ENCODE assay signal across 23 cellular contexts in the genomic region with DNA sequence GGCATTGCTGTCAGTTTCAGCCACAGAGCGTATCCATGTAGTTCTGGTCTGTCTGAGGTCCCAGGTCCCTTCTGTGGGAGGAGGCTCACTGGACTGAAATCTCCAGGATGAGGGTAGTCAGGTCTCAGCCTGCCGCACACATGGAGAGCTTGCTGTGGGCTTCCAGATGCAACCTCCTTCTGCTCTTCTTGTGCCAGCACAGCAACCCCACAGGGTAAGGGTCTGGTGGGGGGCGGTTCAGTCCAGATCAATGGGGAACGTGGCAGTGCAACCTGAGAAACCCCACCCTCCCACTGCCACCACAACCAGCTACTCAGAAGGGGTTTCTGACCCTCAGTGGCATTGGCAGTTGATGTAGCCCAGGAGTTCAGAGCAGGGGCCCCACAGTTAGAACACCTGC.
"Had no signal": no experiment of that assay in that cellular context is flagged by ENCODE, and none has a peak within 500 bp of the region (broad histone marks: within the 10 kb centered on the region; RNA-seq: fewer than 3 reads in every experiment).

No MANE protein-coding gene starts in this region.

- H3K4me1 Mint-ChIP-seq: activated naive CD8-positive, alpha-beta T cell treated with anti-CD3 and anti-CD28 coated beads, Interleukin-2, amount 50 U/mL, for 24 hours; immature natural killer cell; stimulated activated memory B cell treated with anti-CD40 and anti-IgM and Interleukin-4, amounts not matched to agents 10 μg/mL and 1 μg/mL and 100 μg/mL, for 72 hours had no signal

- H3K4me1 ChIP-seq: right lobe of liver, stomach, vagina had no signal

- H3K27ac Mint-ChIP-seq: activated naive CD8-positive, alpha-beta T cell treated with anti-CD3 and anti-CD28 coated beads, Interleukin-2, amount 50 U/mL, for 24 hours; dendritic cell treated with granulocyte-macrophage colony-stimulating factor and Interleukin-4, amounts not matched to agents 40 ng/mL and 50 ng/mL, for 4 days; immature natural killer cell; nephron progenitor cell; stimulated activated memory B cell treated with anti-CD40 and anti-IgM and Interleukin-4, amounts not matched to agents 10 μg/mL and 1 μg/mL and 100 μg/mL, for 72 hours had no signal

- H3K36me3 ChIP-seq: transverse colon, WERI-Rb-1 had no signal

- H3K27ac ChIP-seq: right lobe of liver, stomach, transverse colon, vagina, WERI-Rb-1 had no signal

- H3K4me3 Mint-ChIP-seq: activated naive CD8-positive, alpha-beta T cell treated with anti-CD3 and anti-CD28 coated beads, Interleukin-2, amount 50 U/mL, for 24 hours; dendritic cell treated with granulocyte-macrophage colony-stimulating factor and Interleukin-4, amounts not matched to agents 40 ng/mL and 50 ng/mL, for 4 days; immature natural killer cell; nephron progenitor cell; stimulated activated memory B cell treated with anti-CD40 and anti-IgM and Interleukin-4, amounts not matched to agents 10 μg/mL and 1 μg/mL and 100 μg/mL, for 72 hours had no signal

- H3K9me3 Mint-ChIP-seq: activated naive CD8-positive, alpha-beta T cell treated with anti-CD3 and anti-CD28 coated beads, Interleukin-2, amount 50 U/mL, for 24 hours; dendritic cell treated with granulocyte-macrophage colony-stimulating factor and Interleukin-4, amounts not matched to agents 40 ng/mL and 50 ng/mL, for 4 days; immature natural killer cell; nephron progenitor cell; stimulated activated memory B cell treated with anti-CD40 and anti-IgM and Interleukin-4, amounts not matched to agents 10 μg/mL and 1 μg/mL and 100 μg/mL, for 72 hours had no signal

- H3K4me3 ChIP-seq: right lobe of liver, stomach, transverse colon, vagina had no signal

- H3K36me3 Mint-ChIP-seq: immature natural killer cell; stimulated activated memory B cell treated with anti-CD40 and anti-IgM and Interleukin-4, amounts not matched to agents 10 μg/mL and 1 μg/mL and 100 μg/mL, for 72 hours had no signal

- H3K27me3 Mint-ChIP-seq: activated naive CD8-positive, alpha-beta T cell treated with anti-CD3 and anti-CD28 coated beads, Interleukin-2, amount 50 U/mL, for 24 hours; stimulated activated memory B cell treated with anti-CD40 and anti-IgM and Interleukin-4, amounts not matched to agents 10 μg/mL and 1 μg/mL and 100 μg/mL, for 72 hours had no signal

- FAIRE-seq: endometrium, small intestine, TTC549 had no signal

- DNase-seq: activated CD4-positive, alpha-beta T cell treated with anti-CD3 and anti-CD28 coated beads for 1 hour; activated CD4-positive, alpha-beta T cell treated with anti-CD3 and anti-CD28 coated beads, Interleukin-2, amount 50 U/mL, for 4 hours; activated naive CD4-positive, alpha-beta T cell treated with anti-CD3 and anti-CD28 coated beads, Interleukin-2, amount 50 U/mL, for 16 hours; activated naive CD8-positive, alpha-beta T cell treated with anti-CD3 and anti-CD28 coated beads, Interleukin-2, amount 50 U/mL, for 24 hours; activated T-cell treated with anti-CD3 and anti-CD28 coated beads for 4 hours; effector CD4-positive, alpha-beta T cell; foreskin fibroblast; immature natural killer cell; kidney glomerular epithelial cell; nucleus accumbens; small intestine; stimulated activated CD4-positive, alpha-beta T cell treated with anti-CD3 and anti-CD28 coated beads, Interleukin-15, amount 100 ng/mL, for 24 hours; T-helper 1 cell; transverse colon had no signal

- ATAC-seq: activated naive CD8-positive, alpha-beta T cell treated with anti-CD3 and anti-CD28 coated beads, Interleukin-2, amount 50 U/mL, for 24 hours; stimulated activated memory B cell treated with anti-CD40 and anti-IgM and Interleukin-4, amounts not matched to agents 10 μg/mL and 1 μg/mL and 100 μg/mL, for 72 hours had no signal

- H3K9me3 ChIP-seq: right lobe of liver, stomach, transverse colon, vagina had no signal

- H3K27me3 ChIP-seq: right lobe of liver, stomach, transverse colon, vagina had no signal
